Comparison of ENCODE assay signal across 25 cellular contexts in genomic region chr3:76352069-76352847, GRCh38.
A peak's percentile ranks its signal among the peaks of the same experiment; 100 is the strongest.
DNase-seq lines count a peak whose midpoint lies in the region; TF ChIP-seq lines count a peak whose summit lies in the region.
"Had no signal": no experiment of that assay in that cellular context is flagged by ENCODE, and none has a peak within 500 bp of the region (broad histone marks: within the 10 kb centered on the region; RNA-seq: fewer than 3 reads in every experiment).

No MANE protein-coding gene starts in this region.

- intact Hi-C loops in ovary (cut with DNase I), result no loop called here

- no peaks in the 10 kb centered on the region for H3K36me3 ChIP-seq in ovary
- H3K36me3 ChIP-seq: SJCRH30, upper lobe of left lung had no signal

- no peaks in the 10 kb centered on the region for H3K4me1 ChIP-seq in ovary (ENCODE audit: insufficient read depth)
- H3K4me1 ChIP-seq: foreskin keratinocyte, SJCRH30, upper lobe of left lung had no signal

- no peaks in the 10 kb centered on the region for H3K27me3 ChIP-seq in ovary
- H3K27me3 ChIP-seq: foreskin keratinocyte, SJCRH30, upper lobe of left lung had no signal

- H3K27ac ChIP-seq in ovary, result no peak overlapping the region
- H3K27ac ChIP-seq: epithelial cell of prostate, foreskin keratinocyte, KMS-11, SJCRH30, upper lobe of left lung had no signal

- H3K4me1 Mint-ChIP-seq in nephron, result peaks cover 17% of the 10 kb centered on the region
- H3K4me1 Mint-ChIP-seq: T-helper 17 cell had no signal

- H3K27ac Mint-ChIP-seq in nephron, result peak overlapping the region; percentile 19 to 58 (median 37)
- H3K27ac Mint-ChIP-seq: brain, T-helper 17 cell had no signal

- TF ChIP-seq CTCF in nephron (IDR thresholded peaks at IDR 0.05; ENCODE audit: unreplicated experiment in 3 of 3), result no peak
- no peak for TF ChIP-seq CTCF in ovary (IDR thresholded peaks at IDR 0.05)

- no peak for TF ChIP-seq POLR2A in ovary (IDR thresholded peaks at IDR 0.05)

- H3K9me3 ChIP-seq in ovary, result no peaks in the 10 kb centered on the region
- H3K9me3 ChIP-seq: Caco-2, SJCRH30, upper lobe of left lung had no signal

- H3K36me3 Mint-ChIP-seq in nephron (ENCODE audit: low read depth), result no peaks in the 10 kb centered on the region
- H3K36me3 Mint-ChIP-seq: brain had no signal

- 80 to 84% (median 82%) methylated on average over 3 of the region's 3 CpGs for WGBS in ovary, 3 donors

- no peak for TF ChIP-seq EP300 in ovary (IDR thresholded peaks at IDR 0.05)

- no peaks in the 10 kb centered on the region for H3K27me3 Mint-ChIP-seq in nephron (ENCODE audit: low read depth)
- H3K27me3 Mint-ChIP-seq: brain, T-helper 17 cell had no signal

- no peaks in the 10 kb centered on the region for H3K9me3 Mint-ChIP-seq in nephron
- H3K9me3 Mint-ChIP-seq: brain had no signal

- H3K4me3 ChIP-seq in ovary, result no peak overlapping the region
- H3K4me3 ChIP-seq: mucosa of descending colon, SJCRH30, upper lobe of left lung had no signal

- peak; percentile 58 for DNase-seq in GDM1 (lab: John Stamatoyannopoulos, UW)
- DNase-seq in NCI-H526 (lab: John Stamatoyannopoulos, UW), result peak; percentile 44 to 70
- peak; percentile 79 for DNase-seq in SKM-1 treated with dmso at 0.1 percent for 144 hours (lab: John Stamatoyannopoulos, UW; ENCODE audit: unreplicated experiment)
- no peak for DNase-seq in kidney glomerular epithelial cell (lab: John Stamatoyannopoulos, UW)
- no peak for DNase-seq in ovary
- no peak for DNase-seq in NCI-H2196 (lab: John Stamatoyannopoulos, UW; ENCODE audit: unreplicated experiment)
- no peak for DNase-seq in stimulated activated CD4-positive, alpha-beta T cell treated with anti-CD3 and anti-CD28 coated beads, Interleukin-15, amount 100 ng/mL, for 24 hours
- DNase-seq: activated CD4-positive, alpha-beta T cell treated with anti-CD3 and anti-CD28 coated beads for 48 hours; activated naive CD4-positive, alpha-beta T cell; activated T-cell treated with anti-CD3 and anti-CD28 coated beads, Interleukin-2, amount 50 U/mL, for 48 hours; C1 segment of cervical spinal cord; Caco-2; foreskin keratinocyte; left ventricle myocardium superior; mucosa of descending colon; NCI-H1048; NCI-H187; NCI-H774; SJCRH30; T-helper 17 cell; upper lobe of left lung had no signal

- no peak overlapping the region for H3K4me3 Mint-ChIP-seq in nephron
- H3K4me3 Mint-ChIP-seq: brain, T-helper 17 cell had no signal

Comparison
In these comparisons a context has a peak if more than half of its experiments do, and no peak if none do; other contexts are left out.
1. DNase-seq: peak in GDM1 (single experiment), NCI-H526 (2 of 2) and SKM-1 treated with dmso at 0.1 percent for 144 hours (single experiment); none in kidney glomerular epithelial cell (single experiment), ovary (0 of 5), NCI-H2196 (single experiment) and stimulated activated CD4-positive, alpha-beta T cell treated with anti-CD3 and anti-CD28 coated beads, Interleukin-15, amount 100 ng/mL, for 24 hours (single experiment).